Comparison of ENCODE assay signal across 18 cellular contexts in the genomic region with DNA sequence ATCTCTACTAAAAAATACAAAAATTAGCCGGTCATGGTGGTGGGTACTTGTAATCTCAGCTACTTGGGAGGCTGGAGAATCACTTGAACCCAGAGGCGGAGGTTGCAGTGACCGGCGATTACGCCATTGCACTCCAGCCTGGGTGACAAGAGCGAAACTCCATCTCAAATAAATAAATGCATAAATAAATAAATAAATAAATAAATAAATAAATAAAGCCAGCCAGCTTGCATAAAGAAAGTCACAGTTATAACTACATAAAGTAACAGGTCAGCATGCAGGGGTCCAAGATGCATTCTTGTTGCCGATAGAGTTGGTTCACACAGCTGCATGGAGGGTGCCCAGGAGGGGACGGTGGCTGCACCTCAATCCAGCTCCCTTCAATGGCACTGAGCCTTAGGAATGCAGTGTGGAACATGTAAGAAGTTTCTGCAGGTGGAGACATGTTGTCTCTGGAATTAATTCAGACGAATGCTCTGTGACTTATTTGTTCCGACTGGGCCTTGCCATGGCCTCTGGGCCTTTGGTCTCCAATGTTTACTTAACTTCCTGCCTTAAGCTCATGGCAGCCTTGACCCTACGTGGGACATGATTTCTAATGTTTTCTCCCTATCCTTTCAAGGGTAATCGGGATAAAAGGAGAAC.
DNase-seq lines count a peak whose midpoint lies in the region; ATAC-seq and TF ChIP-seq lines count a peak whose summit lies in the region.
"Had no signal": no experiment of that assay in that cellular context is flagged by ENCODE, and none has a peak within 500 bp of the region (broad histone marks: within the 10 kb centered on the region; RNA-seq: fewer than 3 reads in every experiment).

No MANE protein-coding gene starts in this region.

- 0 out of 2 replicates have a peak, but pooled peaks cover 8% of the 10 kb centered on the region for H3K9me2 ChIP-seq in GM23338 (ENCODE audit: insufficient read depth)

- H3K27ac Mint-ChIP-seq in GM23338 (peak overlapping the region; percentile 37; the same call in 1 of the 2 replicates), WTC11 (peak overlapping the region; percentile 17; the same call in 1 of the 2 replicates)
- H3K27ac Mint-ChIP-seq in CD8-positive, alpha-beta memory T cell: no peak overlapping the region
- H3K27ac Mint-ChIP-seq in T-helper 2 cell treated with Interferon-gamma antibody and Interleukin-4, amounts not matched to agents 5 μg/mL and 100 μg/mL, for 36 hours: no peak overlapping the region
- H3K27ac Mint-ChIP-seq: CD8-positive, alpha-beta T cell had no signal

- no peak for DNase-seq in GM23338 (ENCODE audit: low spot score)
- no peak for DNase-seq in WTC11 (ENCODE audit: low spot score)
- DNase-seq in epithelial cell of prostate (ENCODE audit: low read depth, low spot score): no peak
- no peak for DNase-seq in psoas muscle
- no peak for DNase-seq in CD8-positive, alpha-beta memory T cell
- DNase-seq in brain microvascular endothelial cell: no peak
- no peak for DNase-seq in T-helper 2 cell treated with Interferon-gamma antibody and Interleukin-4, amounts not matched to agents 5 μg/mL and 100 μg/mL, for 36 hours (ENCODE audit: low spot score)
- no peak for DNase-seq in NOMO-1 treated with DMSO at 0.1 percent for 48 hours (lab: John Stamatoyannopoulos, UW; ENCODE audit: unreplicated experiment)
- DNase-seq: CD8-positive, alpha-beta T cell; H7; NCI-H1105 treated with DMSO at 0.1 percent for 48 hours; NCI-H1694 treated with DMSO at 0.1 percent for 48 hours; NCI-H510A; NCI-H82; PC-3; SJCRH30 had no signal

- H3K27me3 ChIP-seq in GM23338 (ENCODE audit: insufficient read depth) (no peaks in the 10 kb centered on the region), psoas muscle (ENCODE audit: insufficient read depth in 3 of 3, low read length in 2 of 3) (no peaks in the 10 kb centered on the region), brain microvascular endothelial cell (replicated peaks) (no peaks in the 10 kb centered on the region)
- H3K27me3 ChIP-seq in CD8-positive, alpha-beta memory T cell (ENCODE audit: insufficient read depth, low read length, poor library complexity, severe bottlenecking): peaks cover 10% of the 10 kb centered on the region
- H3K27me3 ChIP-seq: BLaER1 treated with 17β-estradiol and CSF1 and Interleukin-3, amounts not matched to agents 10 nM and 100 nM; SJCRH30 had no signal

- WGBS in psoas muscle, 3 donors: 64 to 68% (median 66%) methylated on average over 12 of the region's 12 CpGs

- CTCF ChIA-PET in WTC11 (lab: Charles Lee): interaction anchor here (1.9 kb wide), 1 partner anchor 61 kb away, joined by 4 read pairs; no protein-coding TSS in a partner anchor
- CTCF ChIA-PET in CD8-positive, alpha-beta memory T cell (lab: Charles Lee): no interaction called here

- no peak for TF ChIP-seq CTCF in GM23338 (conservative IDR thresholded peaks at IDR 0.05; ENCODE audit: low read depth in 2 of 2)
- TF ChIP-seq CTCF in WTC11 (IDR thresholded peaks at IDR 0.05): no peak
- TF ChIP-seq CTCF in psoas muscle (IDR thresholded peaks at IDR 0.05): no peak
- no peak for TF ChIP-seq CTCF in brain microvascular endothelial cell (IDR thresholded peaks at IDR 0.05; ENCODE audit: low read depth, low read length, missing control alignments)

- POLR2A ChIA-PET in WTC11 (lab: Charles Lee): no interaction called here
- POLR2A ChIA-PET in CD8-positive, alpha-beta memory T cell (lab: Charles Lee): no interaction called here

- peaks cover 49% of the 10 kb centered on the region for H3K4me1 ChIP-seq in GM23338 (ENCODE audit: insufficient read depth)
- H3K4me1 ChIP-seq in psoas muscle: peaks cover 35% of the 10 kb centered on the region
- H3K4me1 ChIP-seq in CD8-positive, alpha-beta memory T cell (ENCODE audit: insufficient read depth, low read length): no peaks in the 10 kb centered on the region
- H3K4me1 ChIP-seq: SJCRH30 had no signal

- no peaks in the 10 kb centered on the region for H3K9me3 ChIP-seq in psoas muscle
- no peaks in the 10 kb centered on the region for H3K9me3 ChIP-seq in CD8-positive, alpha-beta memory T cell (ENCODE audit: low read length)
- H3K9me3 ChIP-seq: BLaER1 treated with 17β-estradiol and CSF1 and Interleukin-3, amounts not matched to agents 10 nM and 100 nM; SJCRH30 had no signal

- peaks cover 37% of the 10 kb centered on the region for H3K4me1 Mint-ChIP-seq in GM23338
- H3K4me1 Mint-ChIP-seq in WTC11: peaks cover 55% of the 10 kb centered on the region
- peaks cover 0 to 9% (median 0%) of the 10 kb centered on the region in 3 donors for H3K4me1 Mint-ChIP-seq in CD8-positive, alpha-beta memory T cell
- H3K4me1 Mint-ChIP-seq in T-helper 2 cell treated with Interferon-gamma antibody and Interleukin-4, amounts not matched to agents 5 μg/mL and 100 μg/mL, for 36 hours (ENCODE audit: low read depth): peaks cover 4% of the 10 kb centered on the region

- H3K4me2 ChIP-seq in GM23338: no peak overlapping the region
- H3K4me2 ChIP-seq: BLaER1 treated with 17β-estradiol and CSF1 and Interleukin-3, amounts not matched to agents 10 nM and 100 nM had no signal

- H3K79me2 ChIP-seq in GM23338 (replicated peaks; ENCODE audit: insufficient read depth): no peaks in the 10 kb centered on the region

- H3K9me3 Mint-ChIP-seq in GM23338 (no peaks in the 10 kb centered on the region), WTC11 (no peaks in the 10 kb centered on the region)
- no peaks in the 10 kb centered on the region for H3K9me3 Mint-ChIP-seq in CD8-positive, alpha-beta memory T cell
- no peaks in the 10 kb centered on the region for H3K9me3 Mint-ChIP-seq in T-helper 2 cell treated with Interferon-gamma antibody and Interleukin-4, amounts not matched to agents 5 μg/mL and 100 μg/mL, for 36 hours
- H3K9me3 Mint-ChIP-seq: CD8-positive, alpha-beta T cell had no signal

- H3K27ac ChIP-seq in GM23338 (ENCODE audit: low read depth): no peak overlapping the region
- peak overlapping the region; percentile 88 for H3K27ac ChIP-seq in epithelial cell of prostate
- H3K27ac ChIP-seq in psoas muscle: peak overlapping the region; percentile 94
- no peak overlapping the region for H3K27ac ChIP-seq in CD8-positive, alpha-beta memory T cell (ENCODE audit: low read depth, low read length)
- no peak overlapping the region for H3K27ac ChIP-seq in brain microvascular endothelial cell
- H3K27ac ChIP-seq: BLaER1 treated with 17β-estradiol and CSF1 and Interleukin-3, amounts not matched to agents 10 nM and 100 nM; SJCRH30 had no signal

- H3K36me3 Mint-ChIP-seq in GM23338 (ENCODE audit: low read depth) (no peaks in the 10 kb centered on the region), WTC11 (no peaks in the 10 kb centered on the region)
- H3K36me3 Mint-ChIP-seq in CD8-positive, alpha-beta memory T cell: no peaks in the 10 kb centered on the region
- no peaks in the 10 kb centered on the region for H3K36me3 Mint-ChIP-seq in T-helper 2 cell treated with Interferon-gamma antibody and Interleukin-4, amounts not matched to agents 5 μg/mL and 100 μg/mL, for 36 hours (ENCODE audit: low read depth)
- H3K36me3 Mint-ChIP-seq: CD8-positive, alpha-beta T cell had no signal

- H3K27me3 Mint-ChIP-seq in GM23338 (ENCODE audit: insufficient read depth, low read depth, poor library complexity) (peaks cover 6% of the 10 kb centered on the region), WTC11 (ENCODE audit: low read depth) (no peaks in the 10 kb centered on the region)
- H3K27me3 Mint-ChIP-seq in CD8-positive, alpha-beta memory T cell: peaks cover 16 to 64% of the 10 kb centered on the region in 2 donors
- peaks cover 23% of the 10 kb centered on the region for H3K27me3 Mint-ChIP-seq in T-helper 2 cell treated with Interferon-gamma antibody and Interleukin-4, amounts not matched to agents 5 μg/mL and 100 μg/mL, for 36 hours (ENCODE audit: low read depth)

- H3F3A ChIP-seq in GM23338 (replicated peaks; ENCODE audit: low read depth): no peaks in the 10 kb centered on the region

- intact Hi-C loops in psoas muscle (cut with DNase I): no loop called here

- H3K4me3 ChIP-seq in GM23338 (no peak overlapping the region), psoas muscle (peak overlapping the region; percentile 63), brain microvascular endothelial cell (ENCODE audit: low read depth, low read length) (no peak overlapping the region)
- H3K4me3 ChIP-seq in CD8-positive, alpha-beta memory T cell (ENCODE audit: low read length): no peak overlapping the region
- H3K4me3 ChIP-seq: BLaER1 treated with 17β-estradiol and CSF1 and Interleukin-3, amounts not matched to agents 10 nM and 100 nM; K562; SJCRH30 had no signal

- ATAC-seq in GM23338: no peak
- no peak for ATAC-seq in WTC11
- no peak for ATAC-seq in psoas muscle
- ATAC-seq: CD8-positive, alpha-beta T cell; K562; PC-3 had no signal

- in situ Hi-C loops in brain microvascular endothelial cell (cut with HindIII; ENCODE audit: low pct_ligation_motif_present, low sequenced_read_pairs): no loop called here

- no peak overlapping the region for H3K4me3 Mint-ChIP-seq in GM23338
- no peak overlapping the region for H3K4me3 Mint-ChIP-seq in WTC11
- no peak overlapping the region for H3K4me3 Mint-ChIP-seq in CD8-positive, alpha-beta memory T cell
- no peak overlapping the region for H3K4me3 Mint-ChIP-seq in T-helper 2 cell treated with Interferon-gamma antibody and Interleukin-4, amounts not matched to agents 5 μg/mL and 100 μg/mL, for 36 hours
- H3K4me3 Mint-ChIP-seq: CD8-positive, alpha-beta T cell had no signal

- 0 out of 2 replicates have a peak overlapping the region, but pooled peaks have one; percentile 76 for H2AFZ ChIP-seq in GM23338

- no peaks in the 10 kb centered on the region for H4K20me1 ChIP-seq in GM23338 (replicated peaks; ENCODE audit: insufficient read depth)
- H4K20me1 ChIP-seq: BLaER1 treated with 17β-estradiol and CSF1 and Interleukin-3, amounts not matched to agents 10 nM and 100 nM had no signal

- H3K36me3 ChIP-seq in GM23338 (ENCODE audit: insufficient read depth): no peaks in the 10 kb centered on the region
- H3K36me3 ChIP-seq in psoas muscle (ENCODE audit: insufficient read depth in 1 of 2, low read depth in 1 of 2): no peaks in the 10 kb centered on the region
- H3K36me3 ChIP-seq in CD8-positive, alpha-beta memory T cell (ENCODE audit: insufficient read depth, low read length): no peaks in the 10 kb centered on the region
- H3K36me3 ChIP-seq in brain microvascular endothelial cell (replicated peaks): no peaks in the 10 kb centered on the region
- H3K36me3 ChIP-seq: BLaER1 treated with 17β-estradiol and CSF1 and Interleukin-3, amounts not matched to agents 10 nM and 100 nM; SJCRH30 had no signal

TF ChIP-seq in GM23338, 12 proteins besides CTCF, POLR2A, EP300 and RAD21 (continues in another document):
- TF ChIP-seq JUNB (IDR thresholded peaks at IDR 0.05; ENCODE audit: unreplicated experiment) (no peak), ZNF331 (CRISPR knock-in tag; IDR thresholded peaks at IDR 0.05; ENCODE audit: low read depth) (no peak)

TF ChIP-seq in WTC11, 78 proteins besides CTCF, POLR2A, EP300 and RAD21 (continues in another document):
- TF ChIP-seq, protein P1, sequence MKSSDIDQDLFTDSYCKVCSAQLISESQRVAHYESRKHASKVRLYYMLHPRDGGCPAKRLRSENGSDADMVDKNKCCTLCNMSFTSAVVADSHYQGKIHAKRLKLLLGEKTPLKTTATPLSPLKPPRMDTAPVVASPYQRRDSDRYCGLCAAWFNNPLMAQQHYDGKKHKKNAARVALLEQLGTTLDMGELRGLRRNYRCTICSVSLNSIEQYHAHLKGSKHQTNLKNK (CRISPR knock-in tag; IDR thresholded peaks at IDR 0.05): no peak
- TF ChIP-seq ETV6 (CRISPR knock-in tag; IDR thresholded peaks at IDR 0.05): no peak
- TF ChIP-seq OVOL2 (CRISPR knock-in tag; IDR thresholded peaks at IDR 0.05; ENCODE audit: borderline replicate concordance): no peak

Comparison
In these comparisons a context has a peak if more than half of its experiments do, and no peak if none do; other contexts are left out.
1. H3K27ac ChIP-seq: peak in epithelial cell of prostate (single experiment) and psoas muscle (single experiment); none in GM23338 (single experiment), CD8-positive, alpha-beta memory T cell (single experiment) and brain microvascular endothelial cell (single experiment).
2. H3K27ac Mint-ChIP-seq: peak in GM23338 (single experiment) and WTC11 (single experiment); none in CD8-positive, alpha-beta memory T cell (0 of 8) and T-helper 2 cell treated with Interferon-gamma antibody and Interleukin-4, amounts not matched to agents 5 μg/mL and 100 μg/mL, for 36 hours (single experiment).